In the genomic region with DNA sequence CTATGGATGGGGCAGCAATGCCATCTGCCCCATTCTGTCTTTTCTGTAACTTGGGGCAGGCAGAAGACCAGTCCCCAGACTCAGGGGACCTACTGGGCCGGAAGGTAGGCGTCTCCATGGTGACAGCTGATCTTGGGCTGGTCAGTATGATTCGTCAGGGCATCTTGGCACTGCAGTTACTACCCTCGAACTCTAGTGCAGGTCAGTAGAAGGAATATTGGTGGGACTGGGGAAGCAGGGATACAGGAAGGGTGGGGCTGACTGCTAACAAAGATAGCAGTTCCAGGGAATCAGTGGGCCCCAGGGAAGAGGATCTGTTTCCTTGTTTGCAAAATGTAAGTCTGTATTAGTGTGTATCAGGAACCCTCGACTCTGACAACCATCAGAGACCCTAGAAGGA, we compare ENCODE assay signal across 28 cellular contexts.
"Had no signal": no experiment of that assay in that cellular context is flagged by ENCODE, and none has a peak within 500 bp of the region (broad histone marks: within the 10 kb centered on the region; RNA-seq: fewer than 3 reads in every experiment).

No MANE protein-coding gene starts in this region.

- DNase-seq: central memory CD4-positive, alpha-beta T cell; effector CD8-positive, alpha-beta T cell; endodermal cell; foreskin keratinocyte; heart left ventricle; hippocampal formation; kidney glomerular epithelial cell; mucosa of descending colon; naive B cell; sigmoid colon; spleen; stimulated activated CD4-positive, alpha-beta T cell treated with anti-CD3 and anti-CD28 coated beads, Interleukin-4, amount 100 ng/mL, for 4 hours; stimulated activated naive CD8-positive, alpha-beta T cell treated with anti-CD3 and anti-CD28 coated beads, Interleukin-15, Interleukin-2, amounts not matched to agents 100 U/mL and 50 U/mL, for 24 hours; substantia nigra; testis; tibial artery had no signal

- H3K27ac ChIP-seq: epithelial cell of prostate, esophagus muscularis mucosa, foreskin keratinocyte, gastroesophageal sphincter, parathyroid adenoma, prostate gland, sigmoid colon, testis, tibial artery had no signal

- FAIRE-seq: colon, islet of Langerhans, urothelium cell line had no signal

- H3K9ac ChIP-seq: parathyroid adenoma had no signal

- H3K4me1 ChIP-seq: foreskin keratinocyte, gastroesophageal sphincter, parathyroid adenoma, prostate gland, sigmoid colon, testis, tibial artery had no signal

- H3K4me3 ChIP-seq: esophagus muscularis mucosa, gastroesophageal sphincter, heart left ventricle, lung, mucosa of descending colon, prostate gland, sigmoid colon, spleen, testis, tibial artery had no signal

- H3K9me3 ChIP-seq: esophagus muscularis mucosa, gastroesophageal sphincter, heart left ventricle, mucosa of descending colon, prostate gland, sigmoid colon, spleen, testis, tibial artery had no signal

- ATAC-seq: foreskin keratinocyte; gastroesophageal sphincter; left lobe of liver; mucosa of descending colon; natural killer cell treated with Interleukin-12 subunit alpha and Interleukin-12 subunit beta and Interleukin-15 and Interleukin-18, amount 100 ng/mL, for 72 hours; stimulated activated memory B cell treated with anti-CD40 and anti-IgM and Interleukin-4, amounts not matched to agents 10 μg/mL and 1 μg/mL and 100 μg/mL, for 72 hours; stimulated activated naive CD8-positive, alpha-beta T cell treated with anti-CD3 and anti-CD28 coated beads, Interleukin-15, Interleukin-2, amounts not matched to agents 100 U/mL and 50 U/mL, for 24 hours had no signal

- H3K27me3 ChIP-seq: esophagus muscularis mucosa, foreskin keratinocyte, gastroesophageal sphincter, heart left ventricle, sigmoid colon, spleen, testis, tibial artery had no signal
